In genomic region chr5:94785111-94785510, GRCh38 we compare ENCODE assay signal across 12 cellular contexts.
DNase-seq lines count a peak whose midpoint lies in the region; ATAC-seq and TF ChIP-seq lines count a peak whose summit lies in the region.
"Had no signal": no experiment of that assay in that cellular context is flagged by ENCODE, and none has a peak within 500 bp of the region (broad histone marks: within the 10 kb centered on the region; RNA-seq: fewer than 3 reads in every experiment).

No MANE protein-coding gene starts in this region.

- TF ChIP-seq CTCF in 22Rv1 (IDR thresholded peaks at IDR 0.05) (peak; percentile 33; the same call in 1 of the 2 replicates), GM06990 (IDR thresholded peaks at IDR 0.05; ENCODE audit: insufficient read depth, low read length, poor library complexity, severe bottlenecking) (peak; percentile 10), OCI-LY3 (IDR thresholded peaks at IDR 0.05; ENCODE audit: low read depth, low read length) (peak; percentile 46), fibroblast of mammary gland (conservative IDR thresholded peaks at IDR 0.05; ENCODE audit: control insufficient read depth, insufficient read depth, low read depth, low read length) (peak; percentile 23), body of pancreas (IDR thresholded peaks at IDR 0.05) (peak in 1 of 7 experiments; percentile 6), colonic mucosa (IDR thresholded peaks at IDR 0.05) (no peak)

- H3K4me1 ChIP-seq in OCI-LY3 (ENCODE audit: low read length) (no peaks in the 10 kb centered on the region), body of pancreas (no peaks in the 10 kb centered on the region), colonic mucosa (no peaks in the 10 kb centered on the region)

- H2AFZ ChIP-seq in OCI-LY3 (ENCODE audit: low read depth, low read length) = no peak overlapping the region

- no peaks in the 10 kb centered on the region for H3K79me2 ChIP-seq in OCI-LY3 (ENCODE audit: low read length)

- intact Hi-C loops in body of pancreas (cut with DNase I) (no loop called here), colonic mucosa (cut with DNase I) (no loop called here)

- no peak overlapping the region for H3K4me3 ChIP-seq in GM06990 (replicated peaks; ENCODE audit: low read depth, low read length)
- no peak overlapping the region for H3K4me3 ChIP-seq in OCI-LY3 (ENCODE audit: low read length)
- no peak overlapping the region for H3K4me3 ChIP-seq in fibroblast of mammary gland (ENCODE audit: control insufficient read depth, low read depth, low read length)
- H3K4me3 ChIP-seq in body of pancreas = no peak overlapping the region
- H3K4me3 ChIP-seq in colonic mucosa = no peak overlapping the region

- H3K36me3 ChIP-seq in GM06990 (ENCODE audit: control insufficient read depth, insufficient read depth, low read length) (no peaks in the 10 kb centered on the region), OCI-LY3 (replicated peaks; ENCODE audit: low read depth, low read length) (no peaks in the 10 kb centered on the region), body of pancreas (replicated peaks in 1 of 2; ENCODE audit: insufficient read depth in 1 of 2, low read depth in 2 of 2) (no peaks in the 10 kb centered on the region), colonic mucosa (no peaks in the 10 kb centered on the region)

- DNase-seq in GM06990 (ENCODE audit: extremely low read depth, insufficient read length) (no peak), fibroblast of mammary gland (ENCODE audit: low read depth) (no peak), GF-D8 (lab: John Stamatoyannopoulos, UW) (no peak), body of pancreas (no peak), colonic mucosa (no peak)
- no peak for DNase-seq in stimulated activated CD4-positive, alpha-beta T cell treated with anti-CD3 and anti-CD28 coated beads, Interleukin-15, amount 100 ng/mL, for 24 hours
- DNase-seq: activated CD8-positive, alpha-beta memory T cell treated with anti-CD3 and anti-CD28 coated beads for 24 hours; CD4-positive, alpha-beta T cell; NCI-H187 treated with DMSO at 0.1 percent for 48 hours; stimulated activated naive CD8-positive, alpha-beta T cell treated with anti-CD3 and anti-CD28 coated beads, Interleukin-15, Interleukin-2, amounts not matched to agents 100 U/mL and 50 U/mL, for 24 hours had no signal

- ATAC-seq in body of pancreas = no peak
- ATAC-seq: stimulated activated naive CD8-positive, alpha-beta T cell treated with anti-CD3 and anti-CD28 coated beads, Interleukin-15, Interleukin-2, amounts not matched to agents 100 U/mL and 50 U/mL, for 24 hours had no signal

- H3K27me3 ChIP-seq in GM06990 (replicated peaks; ENCODE audit: control insufficient read depth, insufficient read depth, low read length) = no peaks in the 10 kb centered on the region
- 0 out of 2 replicates have a peak, but pooled peaks cover 3% of the 10 kb centered on the region for H3K27me3 ChIP-seq in OCI-LY3 (ENCODE audit: low read depth, low read length)
- no peaks in the 10 kb centered on the region for H3K27me3 ChIP-seq in body of pancreas
- H3K27me3 ChIP-seq in colonic mucosa = no peaks in the 10 kb centered on the region

- 45 to 66% methylated on average over 2 of the region's 2 CpGs for WGBS in body of pancreas, 2 donors

- no peak overlapping the region for H3K27ac ChIP-seq in 22Rv1
- H3K27ac ChIP-seq in OCI-LY3 (ENCODE audit: low read length) = no peak overlapping the region
- no peak overlapping the region for H3K27ac ChIP-seq in body of pancreas
- no peak overlapping the region for H3K27ac ChIP-seq in colonic mucosa

- H3K4me2 ChIP-seq in OCI-LY3 (ENCODE audit: low read length) = no peak overlapping the region

- no peaks in the 10 kb centered on the region for H4K20me1 ChIP-seq in OCI-LY3 (ENCODE audit: insufficient read depth, low read length)

- no peak for TF ChIP-seq POLR2A in body of pancreas (IDR thresholded peaks at IDR 0.05)

- H3K9me3 ChIP-seq in OCI-LY3 (ENCODE audit: insufficient read depth, low read length) (no peaks in the 10 kb centered on the region), body of pancreas (no peaks in the 10 kb centered on the region), colonic mucosa (no peaks in the 10 kb centered on the region)

- H3K9ac ChIP-seq in OCI-LY3 (ENCODE audit: low read length) (no peak overlapping the region), colonic mucosa (ENCODE audit: low read depth in 2 of 2, low read length in 2 of 2) (no peak overlapping the region)
